ENCODE assay signal across 9 cellular contexts in genomic region chr18:3217930-3218647, GRCh38. TPM values are rescaled to one million over a fixed set of nuclear protein-coding genes. Genes with fewer than 3 reads are reported as not detected.
DNase-seq lines count a peak whose midpoint lies in the region; ATAC-seq, FAIRE-seq and TF ChIP-seq lines count a peak whose summit lies in the region.
"Had no signal": no experiment of that assay in that cellular context is flagged by ENCODE, and none has a peak within 500 bp of the region (broad histone marks: within the 10 kb centered on the region; RNA-seq: fewer than 3 reads in every experiment).

No MANE protein-coding gene starts in this region.

- H3K4me3 Mint-ChIP-seq in memory B cell, result no peak overlapping the region
- no peak overlapping the region for H3K4me3 Mint-ChIP-seq in activated CD4-positive, alpha-beta T cell treated with anti-CD3 and anti-CD28 coated beads for 36 hours

- peaks cover 2% of the 10 kb centered on the region for H3K4me1 Mint-ChIP-seq in memory B cell
- peaks cover 8% of the 10 kb centered on the region for H3K4me1 Mint-ChIP-seq in activated CD4-positive, alpha-beta T cell treated with anti-CD3 and anti-CD28 coated beads for 36 hours

- peaks cover 3% of the 10 kb centered on the region for H3K9me3 Mint-ChIP-seq in memory B cell
- H3K9me3 Mint-ChIP-seq in activated CD4-positive, alpha-beta T cell treated with anti-CD3 and anti-CD28 coated beads for 36 hours (ENCODE audit: low read depth), result no peaks in the 10 kb centered on the region

- peak overlapping the region; percentile 62 to 64; a peak in 5 of 6 replicates for H3K27ac ChIP-seq in A549

- TF ChIP-seq RAD21 in A549 (conservative IDR thresholded peaks at IDR 0.05 in 1 of 2, IDR thresholded peaks at IDR 0.05 in 1 of 2), result no peak

- intact Hi-C loops in activated CD4-positive, alpha-beta T cell treated with anti-CD3 and anti-CD28 coated beads for 36 hours (cut with DNase I, micrococcal nuclease), result no loop called here

- H3K36me3 Mint-ChIP-seq in memory B cell, result peaks cover 6% of the 10 kb centered on the region
- no peaks in the 10 kb centered on the region for H3K36me3 Mint-ChIP-seq in activated CD4-positive, alpha-beta T cell treated with anti-CD3 and anti-CD28 coated beads for 36 hours (ENCODE audit: low read depth)

- no peak for TF ChIP-seq EP300 in A549 (IDR thresholded peaks at IDR 0.05)

- DNase-seq in A549 (ENCODE audit: low read depth in 1 of 2, low spot score in 1 of 2) (peak; percentile 55 to 83), LoVo (ENCODE audit: low spot score) (peak; percentile 86), memory B cell (ENCODE audit: low spot score in 2 of 2) (no peak), amniotic stem cell (lab: John Stamatoyannopoulos, UW) (no peak)
- no peak for DNase-seq in activated CD4-positive, alpha-beta T cell treated with anti-CD3 and anti-CD28 coated beads for 36 hours

- POLR2A ChIA-PET in A549 (lab: Yijun Ruan, JAX), result no interaction called here
- POLR2A ChIA-PET in activated CD4-positive, alpha-beta T cell treated with anti-CD3 and anti-CD28 coated beads for 36 hours (lab: Charles Lee), result no interaction called here

- FAIRE-seq in A549 (lab: Jason Lieb, UNC) (no peak), colon (lab: Jason Lieb, UNC) (peak; percentile 86)

- no peak for TF ChIP-seq POLR2A in A549 (IDR thresholded peaks at IDR 0.05; ENCODE audit: low read length)

- peak; percentile 70 to 93; a peak in 5 of 6 replicates for ATAC-seq in A549
- no peak for ATAC-seq in memory B cell (ENCODE audit: low read depth)
- no peak for ATAC-seq in HG03280 (IDR thresholded peaks at IDR 0.05; ENCODE audit: unreplicated experiment)
- no peak for ATAC-seq in SK-N-SH treated with all-trans-retinoic acid at 6 μM for 48 hours
- no peak for ATAC-seq in activated CD4-positive, alpha-beta T cell treated with anti-CD3 and anti-CD28 coated beads for 36 hours
- ATAC-seq: activated CD4-positive, CD25-positive, alpha-beta regulatory T cell treated with anti-CD3 and anti-CD28 coated beads, Interleukin-2, amount 50 U/mL, for 24 hours had no signal

- H3K4me3 ChIP-seq in A549, result no peak overlapping the region

- no peaks in the 10 kb centered on the region for H3K27me3 Mint-ChIP-seq in memory B cell
- no peaks in the 10 kb centered on the region for H3K27me3 Mint-ChIP-seq in activated CD4-positive, alpha-beta T cell treated with anti-CD3 and anti-CD28 coated beads for 36 hours

- CTCF ChIA-PET in A549 (lab: Yijun Ruan, JAX), result interaction anchor here (2.9 kb wide), 1 partner anchor 28 kb away, joined by 8 read pairs; no protein-coding TSS in a partner anchor
- CTCF ChIA-PET in activated CD4-positive, alpha-beta T cell treated with anti-CD3 and anti-CD28 coated beads for 36 hours (lab: Charles Lee), result interaction anchor here (0.6 to 3.1 kb wide), 3 partner anchors 28 to 287 kb away, joined by 3 to 9 read pairs (median 3); no protein-coding TSS in a partner anchor

- 25% methylated on average over 3 of the region's 3 CpGs for WGBS in A549 (ENCODE audit: missing lambda C conversion rate)

- H3K4me2 ChIP-seq in A549, result peak overlapping the region; percentile 65

- peak overlapping the region; percentile 45 for H3K27ac Mint-ChIP-seq in memory B cell
- H3K27ac Mint-ChIP-seq in activated CD4-positive, alpha-beta T cell treated with anti-CD3 and anti-CD28 coated beads for 36 hours, result no peak overlapping the region

- H3K9me3 ChIP-seq in A549, result no peaks in the 10 kb centered on the region

- TF ChIP-seq CTCF in A549 (IDR thresholded peaks at IDR 0.05), result no peak

- peaks cover 23% of the 10 kb centered on the region for H3K4me1 ChIP-seq in A549

TF ChIP-seq in A549, 52 proteins besides CTCF, POLR2A, EP300 and RAD21:
- peak; percentile 51 for TF ChIP-seq USF2 (IDR thresholded peaks at IDR 0.05)
- TF ChIP-seq CHD4 (IDR thresholded peaks at IDR 0.05; ENCODE audit: borderline replicate concordance), result no peak

TF ChIP-seq in SK-N-SH treated with all-trans-retinoic acid at 6 μM for 48 hours, 23 proteins besides CTCF, POLR2A, EP300 and RAD21 (continues in another document):
- TF ChIP-seq OSR1 (CRISPR knock-in tag; IDR thresholded peaks at IDR 0.05) (no peak), TCF4 (CRISPR knock-in tag; IDR thresholded peaks at IDR 0.05; ENCODE audit: borderline replicate concordance) (no peak), ZC3H10 (CRISPR knock-in tag; IDR thresholded peaks at IDR 0.05) (no peak), ZNF70 (CRISPR knock-in tag; IDR thresholded peaks at IDR 0.05) (no peak), POU6F1 (CRISPR knock-in tag; IDR thresholded peaks at IDR 0.05; ENCODE audit: borderline replicate concordance, low read depth) (no peak), ESRRG (CRISPR knock-in tag; IDR thresholded peaks at IDR 0.05) (no peak), TOX (CRISPR knock-in tag; IDR thresholded peaks at IDR 0.05; ENCODE audit: borderline replicate concordance) (no peak), SNAI2 (CRISPR knock-in tag; IDR thresholded peaks at IDR 0.05) (no peak), RARB (CRISPR knock-in tag; IDR thresholded peaks at IDR 0.05) (no peak), CREB5 (CRISPR knock-in tag; IDR thresholded peaks at IDR 0.05; ENCODE audit: low read depth) (no peak), ZFP3 (CRISPR knock-in tag; IDR thresholded peaks at IDR 0.05) (no peak)

RNA-seq across cellular contexts. Expression of gene MYOM1, which starts 1.7 kb away (rescaled TPM):
- polyA plus RNA-seq in A549 (2011; rRNA removed) (0.30 and 0.36 TPM in 2 replicates), A549 (2017; fragmentation: RNase III; extraction: RNeasy Plus Mini Kit Qiagen cat#74134 plus additional on column Dnase treatment) (0.18 to 0.34 TPM (median 0.33 TPM) in 3 replicates)
- 0.08 and 0.16 TPM in 2 replicates for polyA plus RNA-seq in A549 (2012; cell fraction: cytosol; rRNA removed)
- 0.10 and 0.53 TPM in 2 replicates for polyA plus RNA-seq in A549 (2012; cell fraction: nucleus; rRNA removed)
- polyA minus RNA-seq in A549 (2011; rRNA and poly(A)+ RNA removed), result 0.25 and 0.29 TPM in 2 replicates
- under 1 TPM; 0.89 to 0.95 TPM for total RNA-seq in activated CD4-positive, alpha-beta T cell treated with anti-CD3 and anti-CD28 coated beads for 36 hours

RNA-seq across cellular contexts. Expression of gene MYL12A, which starts 29.5 kb away (rescaled TPM):
- polyA plus RNA-seq in A549 (2011; rRNA removed) (446 and 510 TPM in 2 replicates), A549 (2017; fragmentation: RNase III; extraction: RNeasy Plus Mini Kit Qiagen cat#74134 plus additional on column Dnase treatment) (514 to 544 TPM (median 539 TPM) in 3 replicates)
- 183 and 195 TPM in 2 replicates for polyA plus RNA-seq in A549 (2012; cell fraction: cytosol; rRNA removed)
- polyA plus RNA-seq in A549 (2012; cell fraction: nucleus; rRNA removed), result 75.7 and 105 TPM in 2 replicates
- polyA minus RNA-seq in A549 (2011; rRNA and poly(A)+ RNA removed), result 165 and 202 TPM in 2 replicates
- 100 to 1,000 TPM; 451 to 485 TPM for total RNA-seq in activated CD4-positive, alpha-beta T cell treated with anti-CD3 and anti-CD28 coated beads for 36 hours

RNA-seq across cellular contexts. Expression of gene MYL12B, which starts 43.8 kb away (rescaled TPM):
- polyA plus RNA-seq in A549 (2011; rRNA removed) (484 and 498 TPM in 2 replicates), A549 (2017; fragmentation: RNase III; extraction: RNeasy Plus Mini Kit Qiagen cat#74134 plus additional on column Dnase treatment) (419 to 437 TPM (median 426 TPM) in 3 replicates)
- 333 and 358 TPM in 2 replicates for polyA plus RNA-seq in A549 (2012; cell fraction: cytosol; rRNA removed)
- 118 and 127 TPM in 2 replicates for polyA plus RNA-seq in A549 (2012; cell fraction: nucleus; rRNA removed)
- 129 and 132 TPM in 2 replicates for polyA minus RNA-seq in A549 (2011; rRNA and poly(A)+ RNA removed)
- 100 to 1,000 TPM; 282 to 301 TPM for total RNA-seq in activated CD4-positive, alpha-beta T cell treated with anti-CD3 and anti-CD28 coated beads for 36 hours

Comparison
In these comparisons a context has a peak if more than half of its experiments do, and no peak if none do; other contexts are left out.
1. ATAC-seq: peak in A549 (2 of 2); none in memory B cell (single experiment), HG03280 (single experiment), SK-N-SH treated with all-trans-retinoic acid at 6 μM for 48 hours (single experiment) and activated CD4-positive, alpha-beta T cell treated with anti-CD3 and anti-CD28 coated beads for 36 hours (single experiment).
2. DNase-seq: peak in A549 (2 of 2) and LoVo (single experiment); none in memory B cell (0 of 2), activated CD4-positive, alpha-beta T cell treated with anti-CD3 and anti-CD28 coated beads for 36 hours (single experiment) and amniotic stem cell (single experiment).